Comparison of ENCODE assay signal across 1 cellular context in genomic region chr5:136062563-136063274, GRCh38.
TF ChIP-seq lines count a peak whose summit lies in the region.

No MANE protein-coding gene starts in this region.

TF ChIP-seq in HepG2, 621 proteins besides CTCF, POLR2A, EP300 and RAD21 (continued from another document):
- no peak for TF ChIP-seq MXD1 (CRISPR knock-in tag; IDR thresholded peaks at IDR 0.05)
- TF ChIP-seq ZNF17 (CRISPR knock-in tag; IDR thresholded peaks at IDR 0.05) = no peak
- no peak for TF ChIP-seq CREB1 (IDR thresholded peaks at IDR 0.05)
- no peak for TF ChIP-seq CREB1 (CRISPR knock-in tag; IDR thresholded peaks at IDR 0.05)
- no peak for TF ChIP-seq HMG20A (CRISPR knock-in tag; IDR thresholded peaks at IDR 0.05; ENCODE audit: borderline replicate concordance)
- TF ChIP-seq HMGXB3 (CRISPR knock-in tag; IDR thresholded peaks at IDR 0.05; ENCODE audit: borderline replicate concordance) = no peak
- no peak for TF ChIP-seq ZNF562 (CRISPR knock-in tag; IDR thresholded peaks at IDR 0.05; ENCODE audit: borderline replicate concordance)
- TF ChIP-seq KLF16 (CRISPR knock-in tag; IDR thresholded peaks at IDR 0.05) = no peak
- TF ChIP-seq ZIK1 (CRISPR knock-in tag; IDR thresholded peaks at IDR 0.05; ENCODE audit: borderline replicate concordance, low read depth) = no peak
- no peak for TF ChIP-seq ZNF451 (CRISPR knock-in tag; IDR thresholded peaks at IDR 0.05)
- TF ChIP-seq THRA (CRISPR knock-in tag; IDR thresholded peaks at IDR 0.05; ENCODE audit: borderline replicate concordance) = peak; percentile 15; the same call in 1 of the 2 replicates
- no peak for TF ChIP-seq LCORL (IDR thresholded peaks at IDR 0.05)
- TF ChIP-seq LCORL (CRISPR knock-in tag; IDR thresholded peaks at IDR 0.05) = no peak
- TF ChIP-seq NR0B2 (CRISPR knock-in tag; IDR thresholded peaks at IDR 0.05) = no peak
- 0 out of 2 replicates have a peak, but pooled peaks have one; percentile 13 for TF ChIP-seq FOXA3 (CRISPR knock-in tag; IDR thresholded peaks at IDR 0.05)
- no peak for TF ChIP-seq ZNF619 (CRISPR knock-in tag; IDR thresholded peaks at IDR 0.05)
- TF ChIP-seq ZBTB2 (CRISPR knock-in tag; IDR thresholded peaks at IDR 0.05; ENCODE audit: low read depth) = no peak
TF ChIP-seq in HepG2: peak in this region for 7.
